ENCODE assay signal across 9 cellular contexts in the genomic region with DNA sequence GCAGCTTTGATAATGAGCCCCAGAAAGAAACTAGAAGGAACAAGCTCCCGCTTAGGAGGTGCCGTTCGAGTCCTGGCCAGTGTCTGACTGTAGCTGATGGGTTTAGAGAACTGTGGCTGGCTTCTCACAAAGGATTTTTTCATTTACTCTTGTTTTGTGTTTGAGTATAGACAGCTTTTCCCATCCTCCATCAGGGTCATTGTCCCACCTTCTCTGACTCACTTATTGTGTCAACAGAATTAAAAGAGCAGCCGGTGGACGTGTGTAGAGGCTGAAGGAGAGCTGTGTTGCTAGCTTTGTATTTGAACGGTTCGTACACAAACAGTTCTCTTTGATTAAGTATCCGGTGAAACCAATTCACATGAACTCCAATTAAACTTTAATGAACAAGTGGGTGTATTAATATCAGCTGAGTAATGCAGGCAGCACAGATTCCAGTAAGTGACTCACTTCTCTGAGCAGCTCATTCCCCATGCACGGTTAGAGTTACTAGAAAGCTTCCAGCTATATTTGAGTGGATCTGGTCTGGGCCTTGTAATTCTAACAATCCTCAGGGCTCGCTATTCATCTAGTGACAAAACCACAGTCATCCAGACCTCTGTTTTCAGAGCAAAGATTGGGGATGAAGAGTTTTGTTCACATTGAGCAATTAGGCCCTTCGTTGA.
DNase-seq lines count a peak whose midpoint lies in the region; ATAC-seq, FAIRE-seq and TF ChIP-seq lines count a peak whose summit lies in the region.
"Had no signal": no experiment of that assay in that cellular context is flagged by ENCODE, and none has a peak within 500 bp of the region (broad histone marks: within the 10 kb centered on the region; RNA-seq: fewer than 3 reads in every experiment).

No MANE protein-coding gene starts in this region.

- H3K9me3 ChIP-seq in prostate gland = no peaks in the 10 kb centered on the region

- intact Hi-C loops in prostate gland (cut with DNase I) = no loop called here

- TF ChIP-seq POLR2A in prostate gland (IDR thresholded peaks at IDR 0.05) = no peak

- H3K27me3 ChIP-seq in prostate gland (replicated peaks; ENCODE audit: insufficient read depth) = no peaks in the 10 kb centered on the region

- WGBS in prostate gland = 23% methylated on average over 11 of the region's 11 CpGs

- no peak overlapping the region for H3K4me3 ChIP-seq in fibroblast of pulmonary artery (replicated peaks; ENCODE audit: low read depth, low read length)
- no peak overlapping the region for H3K4me3 ChIP-seq in prostate gland

- peaks cover 2% of the 10 kb centered on the region for H3K4me1 ChIP-seq in prostate gland (replicated peaks)

- no peaks in the 10 kb centered on the region for H3K36me3 ChIP-seq in prostate gland

- no peak for TF ChIP-seq CTCF in fibroblast of pulmonary artery (IDR thresholded peaks at IDR 0.05; ENCODE audit: low read length, missing control alignments)
- no peak for TF ChIP-seq CTCF in prostate gland (IDR thresholded peaks at IDR 0.05)

- H3K27ac ChIP-seq in prostate gland = peak overlapping the region; percentile 63 to 76

- POLR2A ChIA-PET in HEK293T (lab: Yijun Ruan, JAX) = no interaction called here

- CTCF ChIA-PET in HEK293T (lab: Yijun Ruan, JAX) = interaction anchor here (0.6 kb wide), 1 partner anchor 25 kb away, joined by 3 read pairs; no protein-coding TSS in a partner anchor

- DNase-seq in NCI-H1105 treated with DMSO at 0.1 percent for 48 hours (lab: John Stamatoyannopoulos, UW) (peak; percentile 31), NCI-H1105 (lab: John Stamatoyannopoulos, UW) (no peak), RCC 7860 (ENCODE audit: low spot score) (peak; percentile 94), fibroblast of pulmonary artery (ENCODE audit: low read depth) (peak; percentile 90), prostate gland (ENCODE audit: low spot score) (peak; percentile 27), activated gamma-delta T cell treated with Interleukin-2 at 50 U/mL for 16 hours (no peak), HEK293T (ENCODE audit: extremely low spot score) (no peak)
- DNase-seq: CD4-positive, CD25-positive, alpha-beta regulatory T cell had no signal

- FAIRE-seq in RCC 7860 (lab: Jason Lieb, UNC) = peak; percentile 94

- no peak for ATAC-seq in HG03159 (IDR thresholded peaks at IDR 0.05; ENCODE audit: unreplicated experiment)

TF ChIP-seq in HEK293T, 16 proteins besides CTCF, POLR2A, EP300 and RAD21:
- no peak for TF ChIP-seq ARNT (IDR thresholded peaks at IDR 0.05)
- no peak for TF ChIP-seq NFRKB (IDR thresholded peaks at IDR 0.05)

Comparison
In these comparisons a context has a peak if more than half of its experiments do, and no peak if none do; other contexts are left out.
1. DNase-seq: peak in NCI-H1105 treated with DMSO at 0.1 percent for 48 hours (single experiment), RCC 7860 (single experiment), fibroblast of pulmonary artery (single experiment) and prostate gland (single experiment); none in NCI-H1105 (single experiment), activated gamma-delta T cell treated with Interleukin-2 at 50 U/mL for 16 hours (single experiment) and HEK293T (single experiment).